In the genomic region with DNA sequence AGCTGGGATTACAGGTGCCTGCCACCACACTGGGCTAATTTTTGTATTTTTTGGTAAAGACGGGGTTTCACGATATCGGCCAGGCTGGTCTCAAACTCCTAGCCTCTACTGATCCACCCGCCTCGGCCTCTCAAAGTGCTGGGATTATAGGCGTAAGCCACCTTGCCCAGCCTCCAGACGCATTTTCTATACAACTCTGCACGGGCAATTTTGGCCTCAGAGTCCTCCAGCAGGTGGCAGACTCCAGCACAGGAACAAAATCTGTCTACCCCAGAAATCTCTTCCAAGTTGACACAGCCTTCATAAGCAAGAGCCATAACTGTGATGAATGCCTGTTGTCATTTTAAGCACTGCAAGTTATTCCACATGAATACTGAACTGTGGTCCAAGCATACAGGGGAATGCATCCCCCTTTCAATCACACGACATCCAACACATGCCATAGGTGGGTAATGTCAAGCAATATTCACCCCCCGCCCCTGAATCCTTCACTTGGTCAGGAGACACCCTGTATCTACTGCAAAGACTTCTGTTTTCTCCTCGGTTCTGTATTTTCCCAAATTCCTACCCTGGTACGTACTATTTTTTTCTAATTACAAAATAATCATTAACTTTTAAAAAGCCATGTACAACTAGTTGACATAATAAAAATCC, we compare ENCODE assay signal across 1 cellular context.
TF ChIP-seq lines count a peak whose summit lies in the region.

No MANE protein-coding gene starts in this region.

TF ChIP-seq in HepG2, 621 proteins besides CTCF, POLR2A, EP300 and RAD21 (continued from another document and continues in another):
- TF ChIP-seq, protein P1, sequence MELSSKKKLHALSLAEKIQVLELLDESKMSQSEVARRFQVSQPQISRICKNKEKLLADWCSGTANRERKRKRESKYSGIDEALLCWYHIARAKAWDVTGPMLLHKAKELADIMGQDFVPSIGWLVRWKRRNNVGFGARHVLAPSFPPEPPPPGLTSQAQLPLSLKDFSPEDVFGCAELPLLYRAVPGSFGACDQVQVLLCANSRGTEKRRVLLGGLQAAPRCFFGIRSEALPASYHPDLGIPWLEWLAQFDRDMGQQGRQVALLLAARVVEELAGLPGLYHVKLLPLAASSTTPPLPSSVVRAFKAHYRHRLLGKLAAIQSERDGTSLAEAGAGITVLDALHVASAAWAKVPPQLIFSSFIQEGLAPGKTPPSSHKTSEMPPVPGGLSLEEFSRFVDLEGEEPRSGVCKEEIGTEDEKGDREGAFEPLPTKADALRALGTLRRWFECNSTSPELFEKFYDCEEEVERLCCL (CRISPR knock-in tag; IDR thresholded peaks at IDR 0.05; ENCODE audit: borderline replicate concordance) = no peak
- TF ChIP-seq SRSF4 (IDR thresholded peaks at IDR 0.05; ENCODE audit: low read depth, low read length, poor library complexity, severe bottlenecking) (no peak), SRSF9 (IDR thresholded peaks at IDR 0.05; ENCODE audit: borderline replicate concordance, insufficient read depth, low read depth, low read length, poor library complexity, severe bottlenecking) (no peak), ZFP82 (CRISPR knock-in tag; IDR thresholded peaks at IDR 0.05; ENCODE audit: borderline replicate concordance) (peak; percentile 29; the same call in 1 of the 2 replicates), ZNF773 (CRISPR knock-in tag; IDR thresholded peaks at IDR 0.05; ENCODE audit: borderline replicate concordance) (no peak), ZNF543 (CRISPR knock-in tag; IDR thresholded peaks at IDR 0.05) (no peak), ZMYM3 (CRISPR knock-in tag; IDR thresholded peaks at IDR 0.05) (no peak; the same call in 1 of the 2 replicates), GTF3A (CRISPR knock-in tag; conservative IDR thresholded peaks at IDR 0.05) (no peak), CREM (IDR thresholded peaks at IDR 0.05) (no peak), CREM (CRISPR knock-in tag; IDR thresholded peaks at IDR 0.05) (no peak), ATAD3A (CRISPR knock-in tag; IDR thresholded peaks at IDR 0.05) (no peak), NR3C1 (CRISPR knock-in tag; IDR thresholded peaks at IDR 0.05) (no peak), ZNF10 (CRISPR knock-in tag; IDR thresholded peaks at IDR 0.05; ENCODE audit: borderline replicate concordance, low read depth) (no peak), RERE (CRISPR knock-in tag; IDR thresholded peaks at IDR 0.05; ENCODE audit: low read depth) (no peak), HDAC1 (CRISPR knock-in tag; IDR thresholded peaks at IDR 0.05) (peak; percentile 33; the same call in 1 of the 2 replicates), KLF16 (CRISPR knock-in tag; IDR thresholded peaks at IDR 0.05) (no peak; a peak in 1 of 4 replicates), ZSCAN22 (CRISPR knock-in tag; IDR thresholded peaks at IDR 0.05) (no peak), NFYB (CRISPR knock-in tag; IDR thresholded peaks at IDR 0.05) (no peak), ZNF530 (CRISPR knock-in tag; IDR thresholded peaks at IDR 0.05; ENCODE audit: low read depth) (no peak), ZNF414 (CRISPR knock-in tag; IDR thresholded peaks at IDR 0.05) (no peak), MLX (CRISPR knock-in tag; IDR thresholded peaks at IDR 0.05) (no peak), ZNF564 (CRISPR knock-in tag; IDR thresholded peaks at IDR 0.05) (no peak), KAT8 (CRISPR knock-in tag; IDR thresholded peaks at IDR 0.05) (no peak), ZNF777 (CRISPR knock-in tag; IDR thresholded peaks at IDR 0.05) (no peak), AGO1 (IDR thresholded peaks at IDR 0.05; ENCODE audit: low read depth, low read length, poor library complexity, severe bottlenecking) (no peak), ZNF552 (CRISPR knock-in tag; IDR thresholded peaks at IDR 0.05; ENCODE audit: borderline replicate concordance) (no peak), ZNF101 (CRISPR knock-in tag; IDR thresholded peaks at IDR 0.05; ENCODE audit: borderline replicate concordance, low read depth) (no peak), PITX1 (CRISPR knock-in tag; IDR thresholded peaks at IDR 0.05) (no peak), SMAD3 (CRISPR knock-in tag; IDR thresholded peaks at IDR 0.05) (no peak), ZNF160 (CRISPR knock-in tag; IDR thresholded peaks at IDR 0.05) (0 out of 2 replicates have a peak, but pooled peaks have one; percentile 14), SMYD3 (CRISPR knock-in tag; IDR thresholded peaks at IDR 0.05) (no peak), GABPA (IDR thresholded peaks at IDR 0.05; ENCODE audit: low read depth, low read length) (no peak), GABPA (CRISPR knock-in tag; IDR thresholded peaks at IDR 0.05; ENCODE audit: low read depth) (no peak)
- TF ChIP-seq, protein P2, sequence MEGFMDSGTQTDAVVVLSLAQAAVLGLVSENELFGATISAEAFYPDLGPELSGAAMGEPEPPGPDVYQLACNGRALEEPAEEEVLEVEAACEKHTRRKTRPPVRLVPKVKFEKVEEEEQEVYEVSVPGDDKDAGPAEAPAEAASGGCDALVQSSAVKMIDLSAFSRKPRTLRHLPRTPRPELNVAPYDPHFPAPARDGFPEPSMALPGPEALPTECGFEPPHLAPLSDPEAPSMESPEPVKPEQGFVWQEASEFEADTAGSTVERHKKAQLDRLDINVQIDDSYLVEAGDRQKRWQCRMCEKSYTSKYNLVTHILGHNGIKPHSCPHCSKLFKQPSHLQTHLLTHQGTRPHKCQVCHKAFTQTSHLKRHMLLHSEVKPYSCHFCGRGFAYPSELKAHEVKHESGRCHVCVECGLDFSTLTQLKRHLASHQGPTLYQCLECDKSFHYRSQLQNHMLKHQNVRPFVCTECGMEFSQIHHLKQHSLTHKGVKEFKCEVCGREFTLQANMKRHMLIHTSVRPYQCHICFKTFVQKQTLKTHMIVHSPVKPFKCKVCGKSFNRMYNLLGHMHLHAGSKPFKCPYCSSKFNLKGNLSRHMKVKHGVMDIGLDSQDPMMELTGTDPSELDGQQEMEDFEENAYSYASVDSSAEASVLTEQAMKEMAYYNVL (CRISPR knock-in tag; IDR thresholded peaks at IDR 0.05; ENCODE audit: borderline replicate concordance) = no peak
- TF ChIP-seq, protein P3, sequence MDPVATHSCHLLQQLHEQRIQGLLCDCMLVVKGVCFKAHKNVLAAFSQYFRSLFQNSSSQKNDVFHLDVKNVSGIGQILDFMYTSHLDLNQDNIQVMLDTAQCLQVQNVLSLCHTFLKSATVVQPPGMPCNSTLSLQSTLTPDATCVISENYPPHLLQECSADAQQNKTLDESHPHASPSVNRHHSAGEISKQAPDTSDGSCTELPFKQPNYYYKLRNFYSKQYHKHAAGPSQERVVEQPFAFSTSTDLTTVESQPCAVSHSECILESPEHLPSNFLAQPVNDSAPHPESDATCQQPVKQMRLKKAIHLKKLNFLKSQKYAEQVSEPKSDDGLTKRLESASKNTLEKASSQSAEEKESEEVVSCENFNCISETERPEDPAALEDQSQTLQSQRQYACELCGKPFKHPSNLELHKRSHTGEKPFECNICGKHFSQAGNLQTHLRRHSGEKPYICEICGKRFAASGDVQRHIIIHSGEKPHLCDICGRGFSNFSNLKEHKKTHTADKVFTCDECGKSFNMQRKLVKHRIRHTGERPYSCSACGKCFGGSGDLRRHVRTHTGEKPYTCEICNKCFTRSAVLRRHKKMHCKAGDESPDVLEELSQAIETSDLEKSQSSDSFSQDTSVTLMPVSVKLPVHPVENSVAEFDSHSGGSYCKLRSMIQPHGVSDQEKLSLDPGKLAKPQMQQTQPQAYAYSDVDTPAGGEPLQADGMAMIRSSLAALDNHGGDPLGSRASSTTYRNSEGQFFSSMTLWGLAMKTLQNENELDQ (CRISPR knock-in tag; IDR thresholded peaks at IDR 0.05; ENCODE audit: borderline replicate concordance) = no peak
- TF ChIP-seq, protein P4, sequence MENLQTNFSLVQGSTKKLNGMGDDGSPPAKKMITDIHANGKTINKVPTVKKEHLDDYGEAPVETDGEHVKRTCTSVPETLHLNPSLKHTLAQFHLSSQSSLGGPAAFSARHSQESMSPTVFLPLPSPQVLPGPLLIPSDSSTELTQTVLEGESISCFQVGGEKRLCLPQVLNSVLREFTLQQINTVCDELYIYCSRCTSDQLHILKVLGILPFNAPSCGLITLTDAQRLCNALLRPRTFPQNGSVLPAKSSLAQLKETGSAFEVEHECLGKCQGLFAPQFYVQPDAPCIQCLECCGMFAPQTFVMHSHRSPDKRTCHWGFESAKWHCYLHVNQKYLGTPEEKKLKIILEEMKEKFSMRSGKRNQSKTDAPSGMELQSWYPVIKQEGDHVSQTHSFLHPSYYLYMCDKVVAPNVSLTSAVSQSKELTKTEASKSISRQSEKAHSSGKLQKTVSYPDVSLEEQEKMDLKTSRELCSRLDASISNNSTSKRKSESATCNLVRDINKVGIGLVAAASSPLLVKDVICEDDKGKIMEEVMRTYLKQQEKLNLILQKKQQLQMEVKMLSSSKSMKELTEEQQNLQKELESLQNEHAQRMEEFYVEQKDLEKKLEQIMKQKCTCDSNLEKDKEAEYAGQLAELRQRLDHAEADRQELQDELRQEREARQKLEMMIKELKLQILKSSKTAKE (CRISPR knock-in tag; IDR thresholded peaks at IDR 0.05; ENCODE audit: borderline replicate concordance) = no peak
- TF ChIP-seq, protein P5, sequence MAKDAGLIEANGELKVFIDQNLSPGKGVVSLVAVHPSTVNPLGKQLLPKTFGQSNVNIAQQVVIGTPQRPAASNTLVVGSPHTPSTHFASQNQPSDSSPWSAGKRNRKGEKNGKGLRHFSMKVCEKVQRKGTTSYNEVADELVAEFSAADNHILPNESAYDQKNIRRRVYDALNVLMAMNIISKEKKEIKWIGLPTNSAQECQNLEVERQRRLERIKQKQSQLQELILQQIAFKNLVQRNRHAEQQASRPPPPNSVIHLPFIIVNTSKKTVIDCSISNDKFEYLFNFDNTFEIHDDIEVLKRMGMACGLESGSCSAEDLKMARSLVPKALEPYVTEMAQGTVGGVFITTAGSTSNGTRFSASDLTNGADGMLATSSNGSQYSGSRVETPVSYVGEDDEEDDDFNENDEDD (CRISPR knock-in tag; IDR thresholded peaks at IDR 0.05; ENCODE audit: borderline replicate concordance) = no peak
- TF ChIP-seq, protein P6, sequence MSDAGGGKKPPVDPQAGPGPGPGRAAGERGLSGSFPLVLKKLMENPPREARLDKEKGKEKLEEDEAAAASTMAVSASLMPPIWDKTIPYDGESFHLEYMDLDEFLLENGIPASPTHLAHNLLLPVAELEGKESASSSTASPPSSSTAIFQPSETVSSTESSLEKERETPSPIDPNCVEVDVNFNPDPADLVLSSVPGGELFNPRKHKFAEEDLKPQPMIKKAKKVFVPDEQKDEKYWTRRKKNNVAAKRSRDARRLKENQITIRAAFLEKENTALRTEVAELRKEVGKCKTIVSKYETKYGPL (CRISPR knock-in tag; IDR thresholded peaks at IDR 0.05) = no peak
- TF ChIP-seq, protein P7, sequence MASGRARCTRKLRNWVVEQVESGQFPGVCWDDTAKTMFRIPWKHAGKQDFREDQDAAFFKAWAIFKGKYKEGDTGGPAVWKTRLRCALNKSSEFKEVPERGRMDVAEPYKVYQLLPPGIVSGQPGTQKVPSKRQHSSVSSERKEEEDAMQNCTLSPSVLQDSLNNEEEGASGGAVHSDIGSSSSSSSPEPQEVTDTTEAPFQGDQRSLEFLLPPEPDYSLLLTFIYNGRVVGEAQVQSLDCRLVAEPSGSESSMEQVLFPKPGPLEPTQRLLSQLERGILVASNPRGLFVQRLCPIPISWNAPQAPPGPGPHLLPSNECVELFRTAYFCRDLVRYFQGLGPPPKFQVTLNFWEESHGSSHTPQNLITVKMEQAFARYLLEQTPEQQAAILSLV (CRISPR knock-in tag; IDR thresholded peaks at IDR 0.05; ENCODE audit: borderline replicate concordance) = no peak
